ENCODE assay signal across 2 cellular contexts in genomic region chr7:157077986-157078644, GRCh38.
A peak's percentile ranks its signal among the peaks of the same experiment; 100 is the strongest.
TF ChIP-seq lines count a peak whose summit lies in the region.

No MANE protein-coding gene starts in this region.

TF ChIP-seq in GM23338, 12 proteins besides CTCF, POLR2A, EP300 and RAD21:
- TF ChIP-seq JUNB (IDR thresholded peaks at IDR 0.05; ENCODE audit: unreplicated experiment), result no peak
- TF ChIP-seq POLR2AphosphoS5 (IDR thresholded peaks at IDR 0.05; ENCODE audit: low read depth), result no peak
- TF ChIP-seq ZNF331 (CRISPR knock-in tag; IDR thresholded peaks at IDR 0.05; ENCODE audit: low read depth), result no peak

TF ChIP-seq in H1, 55 proteins besides CTCF, POLR2A, EP300 and RAD21:
- TF ChIP-seq MAX (IDR thresholded peaks at IDR 0.05) (peak; percentile 34; the same call in 1 of the 2 replicates), BRCA1 (IDR thresholded peaks at IDR 0.05; ENCODE audit: low read depth, low read length) (no peak), KDM4A (IDR thresholded peaks at IDR 0.05; ENCODE audit: low read depth, low read length, severe bottlenecking) (peak; percentile 48), TCF12 (IDR thresholded peaks at IDR 0.05; ENCODE audit: low read depth, low read length) (no peak), SUZ12 (IDR thresholded peaks at IDR 0.05; ENCODE audit: low read length) (peak; percentile 49; the same call in 1 of the 2 replicates), BACH1 (IDR thresholded peaks at IDR 0.05; ENCODE audit: low read length) (peak; percentile 27; the same call in 1 of the 2 replicates), ASH2L (IDR thresholded peaks at IDR 0.05; ENCODE audit: low read length) (peak; percentile 23), CEBPB (IDR thresholded peaks at IDR 0.05; ENCODE audit: low read depth, low read length) (no peak), GTF2F1 (IDR thresholded peaks at IDR 0.05; ENCODE audit: borderline replicate concordance, low read depth, low read length) (no peak)
